Comparison of ENCODE assay signal across 26 cellular contexts in genomic region chr6:39995633-39996032, GRCh38.
"Had no signal": no experiment of that assay in that cellular context is flagged by ENCODE, and none has a peak within 500 bp of the region (broad histone marks: within the 10 kb centered on the region; RNA-seq: fewer than 3 reads in every experiment).

No MANE protein-coding gene starts in this region.

- H3K79me2 ChIP-seq: hepatocyte, parathyroid adenoma had no signal

- H3K27me3 ChIP-seq: colonic mucosa, gastroesophageal sphincter, heart left ventricle, hepatocyte, left lung, neutrophil, right lobe of liver, tibial nerve, upper lobe of right lung, uterus had no signal

- DNase-seq: colonic mucosa; dermis blood vessel endothelial cell; effector memory CD4-positive, alpha-beta T cell; foreskin fibroblast; heart left ventricle; kidney; left lung; mesendoderm; midbrain; right lobe of liver; small intestine; stimulated activated CD4-positive, alpha-beta T cell treated with anti-CD3 and anti-CD28 coated beads, Interleukin-15, amount 100 ng/mL, for 24 hours; stimulated activated CD4-positive, alpha-beta T cell treated with anti-CD3 and anti-CD28 coated beads, Interleukin-2, amount 100 ng/mL, for 48 hours; stimulated activated naive B cell treated with anti-CD40 and anti-IgM and Interleukin-4, amounts not matched to agents 10 μg/mL and 1 μg/mL and 100 μg/mL, for 72 hours; upper lobe of right lung; uterus had no signal

- H2AFZ ChIP-seq: hepatocyte, parathyroid adenoma had no signal

- H3K4me1 ChIP-seq: colonic mucosa, gastroesophageal sphincter, heart left ventricle, left lung, parathyroid adenoma, right lobe of liver, tibial nerve, upper lobe of right lung, uterus had no signal

- H3K27ac ChIP-seq: colonic mucosa, gastroesophageal sphincter, heart left ventricle, hepatocyte, left lung, neutrophil, parathyroid adenoma, right lobe of liver, thoracic aorta, tibial nerve, upper lobe of right lung, uterus had no signal

- H3K9me3 ChIP-seq: colonic mucosa, right lobe of liver had no signal

- H3K4me2 ChIP-seq: hepatocyte had no signal

- H3K27ac Mint-ChIP-seq: natural killer cell treated with Interleukin-12 subunit alpha and Interleukin-12 subunit beta and Interleukin-15 and Interleukin-18, amount 100 ng/mL, for 72 hours; progenitor cell of endocrine pancreas; stimulated activated naive B cell treated with anti-CD40 and anti-IgM and Interleukin-4, amounts not matched to agents 10 μg/mL and 1 μg/mL and 100 μg/mL, for 72 hours; stimulated activated naive CD8-positive, alpha-beta T cell treated with anti-CD3 and anti-CD28 coated beads, Interleukin-15, Interleukin-2, amounts not matched to agents 100 ng/mL and 50 ng/mL, for 24 hours had no signal

- H3K4me3 ChIP-seq: colonic mucosa, gastroesophageal sphincter, heart left ventricle, hepatocyte, left lung, right lobe of liver, thoracic aorta, tibial nerve, upper lobe of right lung, uterus had no signal

- H3K4me3 Mint-ChIP-seq: natural killer cell treated with Interleukin-12 subunit alpha and Interleukin-12 subunit beta and Interleukin-15 and Interleukin-18, amount 100 ng/mL, for 72 hours; neural crest cell; stimulated activated naive B cell treated with anti-CD40 and anti-IgM and Interleukin-4, amounts not matched to agents 10 μg/mL and 1 μg/mL and 100 μg/mL, for 72 hours; stimulated activated naive CD8-positive, alpha-beta T cell treated with anti-CD3 and anti-CD28 coated beads, Interleukin-15, Interleukin-2, amounts not matched to agents 100 ng/mL and 50 ng/mL, for 24 hours had no signal

- H3K36me3 ChIP-seq: colonic mucosa, gastroesophageal sphincter, heart left ventricle, left lung, neutrophil, right lobe of liver, thoracic aorta, tibial nerve, upper lobe of right lung, uterus had no signal

- H3K4me1 Mint-ChIP-seq: neural crest cell; stimulated activated naive B cell treated with anti-CD40 and anti-IgM and Interleukin-4, amounts not matched to agents 10 μg/mL and 1 μg/mL and 100 μg/mL, for 72 hours had no signal

- H3K9ac ChIP-seq: parathyroid adenoma had no signal
